6 cellular contexts compared by ENCODE assay signal in the genomic region with DNA sequence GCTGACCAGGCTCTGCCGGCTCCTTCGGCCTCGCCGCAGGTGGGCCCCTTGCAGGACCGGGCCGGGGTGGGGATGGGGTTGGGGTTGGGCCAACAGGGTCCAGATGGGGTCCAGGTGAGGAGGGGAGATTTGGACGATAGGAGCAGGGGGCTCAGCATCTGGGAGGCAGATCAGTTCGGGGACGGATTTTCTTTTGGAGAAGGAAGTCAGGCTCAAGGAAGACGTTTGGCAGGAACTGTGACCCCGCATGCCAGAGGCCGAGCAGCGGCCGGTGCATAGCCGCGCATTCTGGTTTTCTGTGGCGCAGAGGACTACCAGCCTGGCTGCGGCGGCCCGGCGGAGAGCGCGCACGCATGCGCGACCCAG. TPM values are rescaled to one million over a fixed set of nuclear protein-coding genes. Genes with fewer than 3 reads are reported as not detected.
DNase-seq lines count a peak whose midpoint lies in the region; ATAC-seq and TF ChIP-seq lines count a peak whose summit lies in the region.

No MANE protein-coding gene starts in this region.

- no peak overlapping the region for H2AFZ ChIP-seq in Loucy (ENCODE audit: low read length)

- H3K9me3 ChIP-seq in A673 (ENCODE audit: low read depth, low read length, poor library complexity, severe bottlenecking) = no peaks in the 10 kb centered on the region
- no peaks in the 10 kb centered on the region for H3K9me3 ChIP-seq in Loucy (ENCODE audit: insufficient read depth, low read depth, low read length)
- no peaks in the 10 kb centered on the region for H3K9me3 ChIP-seq in heart left ventricle
- no peaks in the 10 kb centered on the region for H3K9me3 ChIP-seq in tibial artery

- WGBS in heart left ventricle, 4 donors = 0 to 1% (median 1%) methylated on average over 9 to 26 of the region's 26 CpGs

- peaks cover 47% of the 10 kb centered on the region for H3K4me1 ChIP-seq in A673 (ENCODE audit: insufficient read depth, low read length, poor library complexity, severe bottlenecking)
- H3K4me1 ChIP-seq in Loucy (ENCODE audit: insufficient read depth, low read length, poor library complexity, severe bottlenecking) = peaks cover 44% of the 10 kb centered on the region
- peaks cover 0 to 57% (median 50%) of the 10 kb centered on the region in 12 donors for H3K4me1 ChIP-seq in heart left ventricle
- peaks cover 0 to 60% (median 46%) of the 10 kb centered on the region in 4 donors for H3K4me1 ChIP-seq in tibial artery

- H3K36me3 ChIP-seq in A673 (ENCODE audit: insufficient read depth, low read length, poor library complexity, severe bottlenecking) = peaks cover 39% of the 10 kb centered on the region
- peaks cover 37% of the 10 kb centered on the region for H3K36me3 ChIP-seq in Loucy (ENCODE audit: insufficient read depth, low read length)
- peaks cover 0 to 37% (median 30%) of the 10 kb centered on the region in 9 donors for H3K36me3 ChIP-seq in heart left ventricle
- H3K36me3 ChIP-seq in tibial artery = peaks cover 28 to 32% (median 29%) of the 10 kb centered on the region in 3 donors

- no peak for TF ChIP-seq CTCF in A673 (conservative IDR thresholded peaks at IDR 0.05; ENCODE audit: low read depth, low read length)
- no peak for TF ChIP-seq CTCF in Loucy (conservative IDR thresholded peaks at IDR 0.05; ENCODE audit: low read length)
- no peak for TF ChIP-seq CTCF in heart left ventricle (IDR thresholded peaks at IDR 0.05)
- no peak for TF ChIP-seq CTCF in tibial artery (IDR thresholded peaks at IDR 0.05)

- peaks cover 63% of the 10 kb centered on the region for H3K79me2 ChIP-seq in Loucy (ENCODE audit: insufficient read depth, low read length)

- no peaks in the 10 kb centered on the region for H3F3A ChIP-seq in Loucy (ENCODE audit: low read depth)

- H3K27ac ChIP-seq in A673 (ENCODE audit: low read depth, low read length, poor library complexity, severe bottlenecking) (peak overlapping the region; percentile 97), heart left ventricle (peak overlapping the region; percentile 92 to 100 (median 99)), tibial artery (peak overlapping the region; percentile 96 to 97)

- intact Hi-C loops in A673 (cut with micrococcal nuclease; ENCODE audit: unreplicated experiment) (loop anchor here (10.0 kb wide), 1 partner anchor 630 kb away; the partner anchor contains the start of gene SRCAP), heart left ventricle (cut with DNase I) (loop anchor here in 4 of 10 donors (1.0 to 10.0 kb wide), 8 partner anchors 28 to 594 kb away; partner anchors contain the start of genes MAPK3 (in 2 of the 4), FBRS (in 1 of the 4), HIRIP3 (in 1 of the 4) and INO80E (in 1 of the 4)), tibial artery (cut with DNase I; ENCODE audit: low total_unique reads) (no loop called here)

- POLR2A ChIA-PET in A673 (lab: Charles Lee; ENCODE audit: low non-redundant PET) = no interaction called here

- no peaks in the 10 kb centered on the region for H3K9me2 ChIP-seq in Loucy (replicated peaks; ENCODE audit: low read depth, low read length)

- BruUV-seq in A673 (replicated peaks; lab: Mats Ljungman, UMichigan) = no TSS peak

- H4K20me1 ChIP-seq in Loucy (ENCODE audit: insufficient read depth, low read length, poor library complexity, severe bottlenecking) = peaks cover 39% of the 10 kb centered on the region

- CTCF ChIA-PET in A673 (lab: Charles Lee) = no interaction called here

- DNase-seq in A673 (ENCODE audit: low spot score) = no peak
- peak in 1 of 5 donors; percentile 48 for DNase-seq in heart left ventricle
- DNase-seq in tibial artery = no peak
- DNase-seq in NCI-H2107 treated with DMSO at 0.1 percent for 48 hours (lab: John Stamatoyannopoulos, UW; ENCODE audit: unreplicated experiment) = no peak
- DNase-seq in NCI-H226 = no peak

- H3K9ac ChIP-seq in Loucy (ENCODE audit: low read depth, low read length, poor library complexity, severe bottlenecking) = peak overlapping the region; percentile 99

- TF ChIP-seq POLR2A in heart left ventricle (IDR thresholded peaks at IDR 0.05) = peak in 1 of 2 donors; percentile 39

- H3K27me3 ChIP-seq in A673 (replicated peaks; ENCODE audit: insufficient read depth, low read depth, low read length, poor library complexity) (no peaks in the 10 kb centered on the region), Loucy (ENCODE audit: insufficient read depth, low read length, poor library complexity, severe bottlenecking) (peaks cover 6% of the 10 kb centered on the region), heart left ventricle (no peaks in the 10 kb centered on the region), tibial artery (no peaks in the 10 kb centered on the region)

- peak in 2 of 4 donors; percentile 53 to 56 for ATAC-seq in heart left ventricle

- peak overlapping the region; percentile 82 for H3K4me2 ChIP-seq in Loucy (ENCODE audit: low read depth, low read length, poor library complexity, severe bottlenecking)

- H3K4me3 ChIP-seq in A673 (ENCODE audit: low read depth, low read length, poor library complexity, severe bottlenecking) (peak overlapping the region; percentile 85), Loucy (ENCODE audit: low read length, poor library complexity, severe bottlenecking) (peak overlapping the region; percentile 84), heart left ventricle (peak overlapping the region; percentile 53 to 99 (median 90)), tibial artery (peak overlapping the region; percentile 98 to 99)

RNA-seq across cellular contexts. Expression of gene ALDOA, which starts 0.8 kb away (rescaled TPM):
- total RNA-seq in A673 (2021) (1,552 and 1,729 TPM in 2 replicates), heart left ventricle (1,000 to 10,000 TPM; 2,644 to 5,076 (median 3,574) TPM)
- 1,000 to 10,000 TPM; 2,585 to 3,542 TPM for polyA plus RNA-seq in heart left ventricle

RNA-seq across cellular contexts. Expression of gene PPP4C, which starts 11.1 kb away (rescaled TPM):
- total RNA-seq in A673 (2021) (122 and 127 TPM in 2 replicates), heart left ventricle (10 to 100 TPM; 29.9 to 65.9 (median 41.1) TPM)
- 10 to 100 TPM; 43.5 to 89.0 TPM for polyA plus RNA-seq in heart left ventricle

RNA-seq across cellular contexts. Expression of gene TBX6, which starts 27.0 kb away (rescaled TPM):
- total RNA-seq in A673 (2021) = 0.49 and 0.85 TPM in 2 replicates
- total RNA-seq in heart left ventricle = under 1 TPM in 8 of 9 donors, not detected in 1; 0.39 to 0.95 (median 0.72) TPM
- under 1 TPM; 0.26 to 0.84 TPM for polyA plus RNA-seq in heart left ventricle

RNA-seq across cellular contexts. Expression of gene YPEL3, which starts 31.3 kb away (rescaled TPM):
- total RNA-seq in A673 (2021) = 4.7 and 9.1 TPM in 2 replicates
- total RNA-seq in heart left ventricle = 100 to 1,000 TPM in 2 of 9 donors, 10 to 100 TPM in 7; 34.8 to 248 (median 49.3) TPM
- polyA plus RNA-seq in heart left ventricle = 100 to 1,000 TPM in 1 of 2 donors, 10 to 100 TPM in 1; 57.1 to 106 TPM

RNA-seq across cellular contexts. Expression of gene TLCD3B, which starts 33.7 kb away (rescaled TPM):
- total RNA-seq in A673 (2021) (1.9 and 2.6 TPM in 2 replicates), heart left ventricle (not detected)
- not detected for polyA plus RNA-seq in heart left ventricle
